Comparison of ENCODE assay signal across 10 cellular contexts in genomic region chr2:215833531-215834162, GRCh38.
DNase-seq lines count a peak whose midpoint lies in the region; ATAC-seq and TF ChIP-seq lines count a peak whose summit lies in the region.
"Had no signal": no experiment of that assay in that cellular context is flagged by ENCODE, and none has a peak within 500 bp of the region (broad histone marks: within the 10 kb centered on the region; RNA-seq: fewer than 3 reads in every experiment).

No MANE protein-coding gene starts in this region.

- H3K27me3 Mint-ChIP-seq in WTC11 (ENCODE audit: low read depth): no peaks in the 10 kb centered on the region

- DNase-seq in COLO668 (lab: John Stamatoyannopoulos, UW; ENCODE audit: unreplicated experiment): peak; percentile 17
- peak; percentile 6 to 8 for DNase-seq in Kasumi-1 (lab: John Stamatoyannopoulos, UW)
- DNase-seq in WTC11 (ENCODE audit: low spot score): no peak
- DNase-seq in left kidney (ENCODE audit: low read depth, low spot score): peak; percentile 82
- no peak for DNase-seq in stimulated activated effector memory CD8-positive, alpha-beta T cell treated with anti-CD3 and anti-CD28 coated beads, Interleukin-12 subunit alpha, Interleukin-12 subunit beta, amount 100 ng/mL, for 72 hours (ENCODE audit: low spot score in 2 of 2)
- no peak for DNase-seq in activated CD4-positive, alpha-beta T cell treated with anti-CD3 and anti-CD28 coated beads, Interleukin-2, amount 50 U/mL, for 1 hour
- DNase-seq: SW 1271 had no signal

- H3K4me1 Mint-ChIP-seq in WTC11: peaks cover 9% of the 10 kb centered on the region
- H3K4me1 Mint-ChIP-seq in stimulated activated effector memory CD8-positive, alpha-beta T cell treated with anti-CD3 and anti-CD28 coated beads, Interleukin-12 subunit alpha, Interleukin-12 subunit beta, amount 100 ng/mL, for 72 hours: no peaks in the 10 kb centered on the region

- POLR2A ChIA-PET in WTC11 (lab: Charles Lee): interaction anchor here (0.7 kb wide), 2 partner anchors 13 to 262 kb away, joined by 3 read pairs; no protein-coding TSS in a partner anchor

- H3K27ac Mint-ChIP-seq in WTC11: no peak overlapping the region
- H3K27ac Mint-ChIP-seq in stimulated activated effector memory CD8-positive, alpha-beta T cell treated with anti-CD3 and anti-CD28 coated beads, Interleukin-12 subunit alpha, Interleukin-12 subunit beta, amount 100 ng/mL, for 72 hours: no peak overlapping the region
- H3K27ac Mint-ChIP-seq: neural progenitor cell had no signal

- no peaks in the 10 kb centered on the region for H3K9me3 Mint-ChIP-seq in WTC11
- H3K9me3 Mint-ChIP-seq in stimulated activated effector memory CD8-positive, alpha-beta T cell treated with anti-CD3 and anti-CD28 coated beads, Interleukin-12 subunit alpha, Interleukin-12 subunit beta, amount 100 ng/mL, for 72 hours: no peaks in the 10 kb centered on the region
- H3K9me3 Mint-ChIP-seq: neural progenitor cell had no signal

- peak; percentile 60 for ATAC-seq in WTC11
- no peak for ATAC-seq in HG02610 (IDR thresholded peaks at IDR 0.05; ENCODE audit: unreplicated experiment)
- no peak for ATAC-seq in stimulated activated effector memory CD8-positive, alpha-beta T cell treated with anti-CD3 and anti-CD28 coated beads, Interleukin-12 subunit alpha, Interleukin-12 subunit beta, amount 100 ng/mL, for 72 hours
- no peak for ATAC-seq in GM21515 (IDR thresholded peaks at IDR 0.05; ENCODE audit: unreplicated experiment)

- H3K36me3 Mint-ChIP-seq in WTC11: no peaks in the 10 kb centered on the region
- H3K36me3 Mint-ChIP-seq in stimulated activated effector memory CD8-positive, alpha-beta T cell treated with anti-CD3 and anti-CD28 coated beads, Interleukin-12 subunit alpha, Interleukin-12 subunit beta, amount 100 ng/mL, for 72 hours: no peaks in the 10 kb centered on the region
- H3K36me3 Mint-ChIP-seq: neural progenitor cell had no signal

- TF ChIP-seq CTCF in WTC11 (IDR thresholded peaks at IDR 0.05): no peak

- no peak overlapping the region for H3K4me3 Mint-ChIP-seq in WTC11
- no peak overlapping the region for H3K4me3 Mint-ChIP-seq in stimulated activated effector memory CD8-positive, alpha-beta T cell treated with anti-CD3 and anti-CD28 coated beads, Interleukin-12 subunit alpha, Interleukin-12 subunit beta, amount 100 ng/mL, for 72 hours
- H3K4me3 Mint-ChIP-seq: neural progenitor cell had no signal

- CTCF ChIA-PET in WTC11 (lab: Charles Lee): interaction anchor here (0.6 to 1.7 kb wide), 3 partner anchors 39 to 1337 kb away, joined by 3 to 6 read pairs (median 3); no protein-coding TSS in a partner anchor

TF ChIP-seq in WTC11, 78 proteins besides CTCF, POLR2A, EP300 and RAD21:
- TF ChIP-seq NR3C1 (CRISPR knock-in tag; conservative IDR thresholded peaks at IDR 0.05; ENCODE audit: low read depth) (no peak), GABPB1 (CRISPR knock-in tag; IDR thresholded peaks at IDR 0.05) (peak; percentile 97), ZNF425 (CRISPR knock-in tag; conservative IDR thresholded peaks at IDR 0.05) (no peak)

Comparison
In these comparisons a context has a peak if more than half of its experiments do, and no peak if none do; other contexts are left out.
1. DNase-seq: peak in COLO668 (single experiment), Kasumi-1 (2 of 2) and left kidney (single experiment); none in WTC11 (single experiment), stimulated activated effector memory CD8-positive, alpha-beta T cell treated with anti-CD3 and anti-CD28 coated beads, Interleukin-12 subunit alpha, Interleukin-12 subunit beta, amount 100 ng/mL, for 72 hours (0 of 2) and activated CD4-positive, alpha-beta T cell treated with anti-CD3 and anti-CD28 coated beads, Interleukin-2, amount 50 U/mL, for 1 hour (single experiment).